In the genomic region with DNA sequence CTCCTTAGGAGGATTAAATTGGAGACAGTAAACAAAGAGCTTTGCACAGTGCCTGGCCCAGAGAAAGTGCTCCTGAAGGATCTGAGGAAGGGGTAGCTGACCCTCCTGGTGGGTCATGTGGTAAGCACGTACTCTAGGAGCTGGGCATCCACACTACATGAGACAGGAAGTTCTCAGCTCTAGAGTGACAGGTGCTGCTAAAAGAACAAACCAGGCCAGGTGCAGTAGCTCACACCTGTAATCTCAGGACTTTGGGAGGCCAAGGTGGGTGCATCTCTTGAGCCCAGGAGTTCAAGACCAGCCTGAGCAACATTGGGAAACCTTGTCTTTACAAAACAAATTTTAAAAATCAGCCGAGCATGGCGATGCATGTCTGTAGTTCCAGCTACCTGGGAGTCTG, we compare ENCODE assay signal across 20 cellular contexts. TPM values are rescaled to one million over a fixed set of nuclear protein-coding genes. Genes with fewer than 3 reads are reported as not detected.
"Had no signal": no experiment of that assay in that cellular context is flagged by ENCODE, and none has a peak within 500 bp of the region (broad histone marks: within the 10 kb centered on the region; RNA-seq: fewer than 3 reads in every experiment).

No MANE protein-coding gene starts in this region.

- H3K9me3 ChIP-seq: gastroesophageal sphincter, lower lobe of right lung, uterus had no signal

- H3K27me3 ChIP-seq: gastroesophageal sphincter, hepatocyte, uterus had no signal

- H3K4me3 ChIP-seq: coronary artery, gastroesophageal sphincter, hepatocyte, lower lobe of right lung, uterus had no signal

- H3K27ac ChIP-seq: coronary artery, hepatocyte, uterus had no signal

- DNase-seq: activated B cell treated with CpG ODN at 0.5 μM for 24 hours; activated CD4-positive, alpha-beta T cell treated with anti-CD3 and anti-CD28 coated beads, Interleukin-2, amount 10 ng/mL, durations not matched to agents 24 days and 14 days; activated CD8-positive, alpha-beta memory T cell treated with anti-CD3 and anti-CD28 coated beads, Interleukin-2, amount 10 ng/mL, durations not matched to agents 7 days and 5 days; activated naive CD4-positive, alpha-beta T cell; activated T-cell treated with anti-CD3 and anti-CD28 coated beads, Interleukin-2, amount 50 U/mL, for 48 hours; aorta; effector CD4-positive, alpha-beta T cell; lower lobe of right lung; retina; uterus had no signal

- H3K36me3 ChIP-seq: uterus had no signal

- ATAC-seq: activated CD8-positive, alpha-beta memory T cell treated with anti-CD3 and anti-CD28 coated beads, Interleukin-2, amount 10 ng/mL, durations not matched to agents 7 days and 5 days; gastroesophageal sphincter had no signal

RNA-seq across cellular contexts. Expression of a gene that starts 35.0 kb away (rescaled TPM):
- total RNA-seq: activated B cell treated with CpG ODN at 0.5 μM for 24 hours; activated CD4-positive, alpha-beta T cell treated with anti-CD3 and anti-CD28 coated beads, Interleukin-2, amount 10 ng/mL, durations not matched to agents 24 days and 14 days; activated CD8-positive, alpha-beta memory T cell treated with anti-CD3 and anti-CD28 coated beads, Interleukin-2, amount 10 ng/mL, durations not matched to agents 7 days and 5 days; aorta; bronchial epithelial cell; endothelial cell of umbilical vein; fibroblast of lung; gastroesophageal sphincter; hepatocyte; kidney epithelial cell; lower lobe of right lung; mesothelial cell of epicardium; neural crest cell; osteocyte; uterus had no signal

RNA-seq across cellular contexts. Expression of a gene that starts 42.0 kb away (rescaled TPM):
- total RNA-seq: activated CD8-positive, alpha-beta memory T cell treated with anti-CD3 and anti-CD28 coated beads, Interleukin-2, amount 10 ng/mL, durations not matched to agents 7 days and 5 days; bronchial epithelial cell had no signal
